19 cellular contexts compared by ENCODE assay signal in genomic region chr22:21948390-21948789, GRCh38. TPM values are rescaled to one million over a fixed set of nuclear protein-coding genes. Genes with fewer than 3 reads are reported as not detected.
A peak's percentile ranks its signal among the peaks of the same experiment; 100 is the strongest.
DNase-seq lines count a peak whose midpoint lies in the region; ATAC-seq and TF ChIP-seq lines count a peak whose summit lies in the region.
"Had no signal": no experiment of that assay in that cellular context is flagged by ENCODE, and none has a peak within 500 bp of the region (broad histone marks: within the 10 kb centered on the region; RNA-seq: fewer than 3 reads in every experiment).

No MANE protein-coding gene starts in this region.

- no peak overlapping the region for H3K4me3 ChIP-seq in right cardiac atrium (ENCODE audit: low read length)
- H3K4me3 ChIP-seq in sigmoid colon, result no peak overlapping the region
- H3K4me3 ChIP-seq: cardiac muscle cell, HAP-1, tibial artery had no signal

- TF ChIP-seq EP300 in sigmoid colon (IDR thresholded peaks at IDR 0.05), result no peak

- H3K9me3 ChIP-seq in right cardiac atrium (ENCODE audit: control insufficient read depth, low read length), result no peaks in the 10 kb centered on the region
- no peaks in the 10 kb centered on the region for H3K9me3 ChIP-seq in sigmoid colon
- H3K9me3 ChIP-seq: HAP-1, tibial artery had no signal

- H3K9me3 Mint-ChIP-seq in endothelial cell (ENCODE audit: unreplicated experiment), result no peaks in the 10 kb centered on the region
- H3K9me3 Mint-ChIP-seq: activated CD4-positive, alpha-beta memory T cell treated with anti-CD3 and anti-CD28 coated beads for 36 hours; activated naive CD8-positive, alpha-beta T cell treated with anti-CD3 and anti-CD28 coated beads, Interleukin-2, amount 50 U/mL, for 24 hours; CD4-positive, alpha-beta memory T cell had no signal

- peak overlapping the region; percentile 99 for H3K27ac Mint-ChIP-seq in endothelial cell (ENCODE audit: unreplicated experiment)
- H3K27ac Mint-ChIP-seq: activated CD4-positive, alpha-beta memory T cell treated with anti-CD3 and anti-CD28 coated beads for 36 hours; activated naive CD8-positive, alpha-beta T cell treated with anti-CD3 and anti-CD28 coated beads, Interleukin-2, amount 50 U/mL, for 24 hours had no signal

- whole genome bisulfite sequencing in right cardiac atrium, result 68% methylated on average over 8 of the region's 8 CpGs
- 84 to 86% methylated on average over 8 of the region's 8 CpGs for WGBS in sigmoid colon, 2 donors

- ATAC-seq in right cardiac atrium (no peak), left cardiac atrium (no peak), HG02973 (IDR thresholded peaks at IDR 0.05; ENCODE audit: unreplicated experiment) (no peak), GM21367 (IDR thresholded peaks at IDR 0.05; ENCODE audit: unreplicated experiment) (no peak), HG03432 (IDR thresholded peaks at IDR 0.05; ENCODE audit: unreplicated experiment) (no peak)
- ATAC-seq: activated naive CD8-positive, alpha-beta T cell treated with anti-CD3 and anti-CD28 coated beads, Interleukin-2, amount 50 U/mL, for 24 hours had no signal

- H3K4me1 ChIP-seq in right cardiac atrium (ENCODE audit: control insufficient read depth, insufficient read depth, low read length), result peaks cover 22% of the 10 kb centered on the region
- H3K4me1 ChIP-seq in sigmoid colon, result peaks cover 0 to 55% (median 41%) of the 10 kb centered on the region in 4 donors

- intact Hi-C loops in right cardiac atrium (cut with DNase I) (no loop called here), left cardiac atrium (cut with DNase I) (no loop called here), sigmoid colon (cut with DNase I) (no loop called here)

- peaks cover 12% of the 10 kb centered on the region for H3K27me3 Mint-ChIP-seq in endothelial cell (ENCODE audit: unreplicated experiment)
- H3K27me3 Mint-ChIP-seq: activated CD4-positive, alpha-beta memory T cell treated with anti-CD3 and anti-CD28 coated beads for 36 hours; activated naive CD8-positive, alpha-beta T cell treated with anti-CD3 and anti-CD28 coated beads, Interleukin-2, amount 50 U/mL, for 24 hours; CD4-positive, alpha-beta memory T cell had no signal

- TF ChIP-seq POLR2A in sigmoid colon (IDR thresholded peaks at IDR 0.05), result no peak

- H3K4me3 Mint-ChIP-seq in endothelial cell (ENCODE audit: unreplicated experiment), result peak overlapping the region; percentile 38
- H3K4me3 Mint-ChIP-seq: activated CD4-positive, alpha-beta memory T cell treated with anti-CD3 and anti-CD28 coated beads for 36 hours; activated naive CD8-positive, alpha-beta T cell treated with anti-CD3 and anti-CD28 coated beads, Interleukin-2, amount 50 U/mL, for 24 hours; CD4-positive, alpha-beta memory T cell had no signal

- H3K27me3 ChIP-seq in right cardiac atrium (ENCODE audit: control insufficient read depth, insufficient read depth) (no peaks in the 10 kb centered on the region), sigmoid colon (no peaks in the 10 kb centered on the region)
- H3K27me3 ChIP-seq: cardiac muscle cell, tibial artery had no signal

- DNase-seq in right cardiac atrium, result no peak
- DNase-seq in left cardiac atrium, result no peak
- no peak for DNase-seq in endothelial cell (ENCODE audit: low spot score)
- DNase-seq in sigmoid colon, result no peak
- DNase-seq in mucosa of gallbladder (ENCODE audit: low spot score), result no peak
- DNase-seq: activated CD4-positive, alpha-beta memory T cell treated with anti-CD3 and anti-CD28 coated beads for 36 hours; activated naive CD8-positive, alpha-beta T cell treated with anti-CD3 and anti-CD28 coated beads, Interleukin-2, amount 50 U/mL, for 24 hours; CD4-positive, alpha-beta memory T cell; DND-41; effector memory CD4-positive, alpha-beta T cell; NCI-H1436 treated with DMSO at 0.1 percent for 48 hours; SHP77; tibial artery; WERI-Rb-1 had no signal

- H3K27ac ChIP-seq in right cardiac atrium (ENCODE audit: low read length) (peak overlapping the region; percentile 7), sigmoid colon (peak overlapping the region in 3 of 4 donors; percentile 67 to 69 (median 69))
- H3K27ac ChIP-seq: WERI-Rb-1 had no signal

- no peak for TF ChIP-seq CTCF in endothelial cell (IDR thresholded peaks at IDR 0.05; ENCODE audit: unreplicated experiment)
- TF ChIP-seq CTCF in sigmoid colon (IDR thresholded peaks at IDR 0.05), result no peak

- H3K36me3 Mint-ChIP-seq in endothelial cell (ENCODE audit: low read depth, unreplicated experiment), result peaks cover 37% of the 10 kb centered on the region

- peaks cover 0 to 20% (median 9%) of the 10 kb centered on the region in 4 donors for H3K36me3 ChIP-seq in sigmoid colon

- peaks cover 77% of the 10 kb centered on the region for H3K4me1 Mint-ChIP-seq in endothelial cell (ENCODE audit: unreplicated experiment)

RNA-seq across cellular contexts. Expression of gene PPM1F, which starts 4.3 kb away (rescaled TPM):
- total RNA-seq in right cardiac atrium, result 10 to 100 TPM; 19.7 to 25.5 (median 22.0) TPM
- 17.5 TPM for polyA plus RNA-seq in right cardiac atrium
- 10 to 100 TPM; 33.1 TPM for total RNA-seq in left cardiac atrium
- total RNA-seq in endothelial cell (ENCODE audit: unreplicated experiment), result 244 TPM
- total RNA-seq in sigmoid colon, result 10 to 100 TPM; 20.3 to 39.2 (median 30.6) TPM
- polyA plus RNA-seq in sigmoid colon, result 10 to 100 TPM in 1 of 3 donors, 1 to 10 TPM in 2; 2.5 to 12.4 (median 5.4) TPM
- total RNA-seq in mucosa of gallbladder, result 23.2 TPM

RNA-seq across cellular contexts. Expression of gene TOP3B, which starts 34.2 kb away (rescaled TPM):
- total RNA-seq in right cardiac atrium, result 10 to 100 TPM; 12.7 to 17.8 (median 13.8) TPM
- 11.1 TPM for polyA plus RNA-seq in right cardiac atrium
- total RNA-seq in left cardiac atrium, result 10 to 100 TPM; 13.5 to 16.2 TPM
- 55.6 TPM for total RNA-seq in endothelial cell (ENCODE audit: unreplicated experiment)
- total RNA-seq in sigmoid colon, result 10 to 100 TPM; 12.1 to 45.1 (median 20.2) TPM
- 10 to 100 TPM in 1 of 3 donors, 1 to 10 TPM in 2; 3.5 to 18.6 (median 9.0) TPM for polyA plus RNA-seq in sigmoid colon
- total RNA-seq in mucosa of gallbladder, result 33.1 TPM
